8 cellular contexts compared by ENCODE assay signal in genomic region chr4:1723131-1723801, GRCh38. TPM values are rescaled to one million over a fixed set of nuclear protein-coding genes. Genes with fewer than 3 reads are reported as not detected.
DNase-seq lines count a peak whose midpoint lies in the region; ATAC-seq and TF ChIP-seq lines count a peak whose summit lies in the region.

No MANE protein-coding gene starts in this region.

- H3K27ac ChIP-seq in Peyer's patch (peak overlapping the region; percentile 70 to 98 (median 89)), ascending aorta (peak overlapping the region; percentile 8 to 39), caudate nucleus (ENCODE audit: low read depth, low read length) (no peak overlapping the region)

- H3K4me1 ChIP-seq in Peyer's patch, result peaks cover 3 to 59% (median 49%) of the 10 kb centered on the region in 4 donors
- H3K4me1 ChIP-seq in ascending aorta, result peaks cover 12 to 18% of the 10 kb centered on the region in 2 donors

- TF ChIP-seq CTCF in GM06990 (IDR thresholded peaks at IDR 0.05; ENCODE audit: insufficient read depth, low read length, poor library complexity, severe bottlenecking) (no peak), Peyer's patch (IDR thresholded peaks at IDR 0.05) (no peak), ascending aorta (IDR thresholded peaks at IDR 0.05) (no peak)

- intact Hi-C loops in ascending aorta (cut with DNase I), result loop anchor here (5.0 to 10.0 kb wide), 2 partner anchors 376 to 692 kb away; partner anchors contain the start of genes CFAP99, UVSSA and ZFYVE28
- intact Hi-C loops in posterior vena cava (cut with DNase I), result loop anchor here in 1 of 2 donors (10.0 kb wide), 1 partner anchor 368 kb away; no protein-coding TSS in a partner anchor

- TF ChIP-seq POLR2A in Peyer's patch (IDR thresholded peaks at IDR 0.05), result no peak

- H3K27me3 ChIP-seq in GM06990 (replicated peaks; ENCODE audit: control insufficient read depth, insufficient read depth, low read length) (no peaks in the 10 kb centered on the region), Peyer's patch (no peaks in the 10 kb centered on the region), ascending aorta (no peaks in the 10 kb centered on the region)

- peak overlapping the region; percentile 89 for H3K4me3 ChIP-seq in GM06990 (replicated peaks; ENCODE audit: low read depth, low read length)
- H3K4me3 ChIP-seq in Peyer's patch, result peak overlapping the region in 2 of 4 donors; percentile 24 to 30
- H3K4me3 ChIP-seq in ascending aorta, result no peak overlapping the region

- H3K9me3 ChIP-seq in Peyer's patch (no peaks in the 10 kb centered on the region), ascending aorta (no peaks in the 10 kb centered on the region)

- peak; percentile 59 for DNase-seq in GM06990 (ENCODE audit: extremely low read depth, insufficient read length)
- DNase-seq in Peyer's patch, result peak; percentile 40 to 86 (median 80)
- DNase-seq in ascending aorta (ENCODE audit: low spot score in 2 of 2), result no peak
- peak; percentile 68 for DNase-seq in posterior vena cava (ENCODE audit: low spot score)
- DNase-seq in NCI-H510A (lab: John Stamatoyannopoulos, UW), result no peak
- no peak for DNase-seq in caudate nucleus (lab: John Stamatoyannopoulos, UW)

- H3K36me3 ChIP-seq in GM06990 (ENCODE audit: control insufficient read depth, insufficient read depth, low read length), result peaks cover 27% of the 10 kb centered on the region
- peaks cover 0 to 4% (median 0%) of the 10 kb centered on the region in 3 donors for H3K36me3 ChIP-seq in Peyer's patch
- H3K36me3 ChIP-seq in ascending aorta, result peaks cover 3 to 8% of the 10 kb centered on the region in 2 donors

- ATAC-seq in GM19324 (IDR thresholded peaks at IDR 0.05; ENCODE audit: low FRiP score, unreplicated experiment) (no peak), HG02642 (IDR thresholded peaks at IDR 0.05; ENCODE audit: poor library complexity, unreplicated experiment) (no peak)

RNA-seq across cellular contexts. Expression of gene TACC3, which starts 1.9 kb away (rescaled TPM):
- 100 to 1,000 TPM in 1 of 4 donors, 10 to 100 TPM in 3; 19.1 to 138 (median 28.0) TPM for total RNA-seq in Peyer's patch
- total RNA-seq in ascending aorta, result 2.7 TPM
- total RNA-seq in posterior vena cava, result 1 to 10 TPM; 5.2 to 9.3 TPM

RNA-seq across cellular contexts. Expression of gene TMEM129, which starts 2.1 kb away (rescaled TPM):
- total RNA-seq in Peyer's patch, result 100 to 1,000 TPM in 1 of 4 donors, 10 to 100 TPM in 3; 28.9 to 106 (median 67.1) TPM
- total RNA-seq in ascending aorta, result 192 TPM
- total RNA-seq in posterior vena cava, result 10 to 100 TPM; 25.1 to 28.1 TPM

RNA-seq across cellular contexts. Expression of gene SLBP, which starts 11.1 kb away (rescaled TPM):
- 10 to 100 TPM; 18.4 to 86.6 (median 26.2) TPM for total RNA-seq in Peyer's patch
- total RNA-seq in ascending aorta, result 218 TPM
- 10 to 100 TPM; 25.6 to 27.9 TPM for total RNA-seq in posterior vena cava

RNA-seq across cellular contexts. Expression of gene FAM53A, which starts 39.2 kb away (rescaled TPM):
- total RNA-seq in Peyer's patch (1 to 10 TPM in 3 of 4 donors, not detected in 1; 1.5 to 8.3 (median 1.8) TPM), ascending aorta (not detected), posterior vena cava (1 to 10 TPM; 1.5 to 1.7 TPM)

Comparison
In these comparisons a context has a peak if more than half of its experiments do, and no peak if none do; other contexts are left out.
1. DNase-seq: peak in GM06990 (single experiment), Peyer's patch (3 of 3) and posterior vena cava (single experiment); none in ascending aorta (0 of 2), NCI-H510A (single experiment) and caudate nucleus (0 of 61).